ENCODE assay signal across 8 cellular contexts in the genomic region with DNA sequence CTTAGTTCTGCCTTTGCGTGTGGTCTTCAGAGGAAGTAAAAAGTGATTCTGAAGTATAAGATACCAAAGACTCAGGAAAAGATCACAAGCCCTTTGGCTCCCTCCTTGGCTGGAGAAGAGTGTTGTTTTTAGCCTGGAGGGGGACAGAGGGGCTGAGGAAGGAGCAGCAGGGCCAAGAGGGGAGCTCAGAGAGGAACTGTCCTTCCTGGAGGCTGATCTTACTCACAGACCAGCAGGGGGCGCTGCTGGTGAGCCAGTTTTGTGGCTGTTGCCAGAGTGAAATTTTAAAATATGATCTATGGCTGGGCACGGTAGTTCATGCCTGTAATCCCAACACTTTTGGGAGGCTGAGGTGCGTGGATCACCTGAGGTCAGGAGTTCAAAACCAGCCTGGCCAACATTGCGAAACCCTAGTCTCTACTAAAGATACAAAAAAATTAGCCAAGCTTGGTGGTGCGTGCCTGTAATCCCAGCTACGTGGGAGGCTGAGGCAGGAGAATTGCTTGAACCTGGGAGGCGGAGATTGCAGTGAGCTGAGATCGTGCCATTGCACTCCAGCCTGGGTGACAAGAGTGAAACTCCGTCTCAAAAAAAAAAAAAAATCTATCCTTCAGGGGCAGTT.
A peak's percentile ranks its signal among the peaks of the same experiment; 100 is the strongest.
DNase-seq lines count a peak whose midpoint lies in the region; ATAC-seq and TF ChIP-seq lines count a peak whose summit lies in the region.
"Not testable (repeated sequence)": the region's sequence is repeated elsewhere in the genome, so short reads cannot be mapped to it uniquely, and the experiment has no call there.

No MANE protein-coding gene starts in this region.

- intact Hi-C loops in CD8-positive, alpha-beta T cell (cut with DNase I, micrococcal nuclease): not testable (repeated sequence)
- intact Hi-C loops in naive thymus-derived CD4-positive, alpha-beta T cell (cut with micrococcal nuclease): loop anchor here in 1 of 2 donors (5.0 kb wide), 1 partner anchor 50 kb away; no protein-coding TSS in a partner anchor

- peaks cover 11% of the 10 kb centered on the region for H3K4me1 Mint-ChIP-seq in CD8-positive, alpha-beta T cell (ENCODE audit: low read depth)
- peaks cover 0 to 12% (median 5%) of the 10 kb centered on the region in 7 donors for H3K4me1 Mint-ChIP-seq in naive thymus-derived CD4-positive, alpha-beta T cell

- ATAC-seq in CD8-positive, alpha-beta T cell: peak; percentile 58
- peak; percentile 52 to 54 for ATAC-seq in activated naive CD4-positive, alpha-beta T cell treated with anti-CD3 and anti-CD28 coated beads, Interleukin-2, amount 50 U/mL, for 72 hours
- peak; percentile 64 for ATAC-seq in naive thymus-derived CD4-positive, alpha-beta T cell

- not testable (repeated sequence) for H3K27me3 Mint-ChIP-seq in CD8-positive, alpha-beta T cell (ENCODE audit: low read depth); naive thymus-derived CD4-positive, alpha-beta T cell

- peaks cover 60% of the 10 kb centered on the region for H3K36me3 ChIP-seq in CD8-positive, alpha-beta T cell (ENCODE audit: insufficient read depth, low read length)
- H3K36me3 ChIP-seq in HAP-1 (replicated peaks); WERI-Rb-1: not testable (repeated sequence)
- H3K36me3 ChIP-seq in naive thymus-derived CD4-positive, alpha-beta T cell (ENCODE audit: control insufficient read depth in 2 of 3, insufficient read depth in 3 of 3, low read length in 3 of 3): peaks cover 0 to 90% (median 13%) of the 10 kb centered on the region in 3 experiments

- in situ Hi-C loops in HAP-1 (cut with MboI; ENCODE audit: low sequenced_read_pairs): not testable (repeated sequence)

- H3K36me3 Mint-ChIP-seq in CD8-positive, alpha-beta T cell: peaks cover 77% of the 10 kb centered on the region
- H3K36me3 Mint-ChIP-seq in activated naive CD4-positive, alpha-beta T cell treated with anti-CD3 and anti-CD28 coated beads, Interleukin-2, amount 50 U/mL, for 72 hours: not testable (repeated sequence)
- H3K36me3 Mint-ChIP-seq in naive thymus-derived CD4-positive, alpha-beta T cell: peaks cover 0 to 59% (median 17%) of the 10 kb centered on the region in 5 donors

- POLR2A ChIA-PET in CD8-positive, alpha-beta T cell (lab: Charles Lee): interaction anchor here (0.6 to 0.7 kb wide), 2 partner anchors 50 to 54 kb away, joined by 3 read pairs; no protein-coding TSS in a partner anchor
- POLR2A ChIA-PET in naive thymus-derived CD4-positive, alpha-beta T cell (lab: Charles Lee): not testable (repeated sequence)

- peak; percentile 80 for TF ChIP-seq CTCF in CD8-positive, alpha-beta T cell (IDR thresholded peaks at IDR 0.05)
- peak; percentile 86 for TF ChIP-seq CTCF in WERI-Rb-1 (IDR thresholded peaks at IDR 0.05; ENCODE audit: low read depth, low read length)
- peak; percentile 75 for TF ChIP-seq CTCF in fibroblast of the aortic adventitia (IDR thresholded peaks at IDR 0.05; ENCODE audit: insufficient read depth, low read length)

- not testable (repeated sequence) for H3K27me3 ChIP-seq in CD8-positive, alpha-beta T cell (ENCODE audit: insufficient read depth, low read length); HAP-1 (ENCODE audit: low read depth); WERI-Rb-1 (ENCODE audit: insufficient read depth, low read depth, severe bottlenecking); naive thymus-derived CD4-positive, alpha-beta T cell (ENCODE audit: control insufficient read depth in 2 of 2, insufficient read depth in 2 of 2, low read length in 2 of 2)

- H3K27ac Mint-ChIP-seq in CD8-positive, alpha-beta T cell: not testable (repeated sequence)
- H3K27ac Mint-ChIP-seq in activated naive CD4-positive, alpha-beta T cell treated with anti-CD3 and anti-CD28 coated beads, Interleukin-2, amount 50 U/mL, for 72 hours: peak overlapping the region in 1 of 2 donors; percentile 28
- peak overlapping the region in 4 of 9 donors; percentile 7 to 62 (median 38) for H3K27ac Mint-ChIP-seq in naive thymus-derived CD4-positive, alpha-beta T cell

- DNase-seq in CD8-positive, alpha-beta T cell: peak; percentile 23 to 74 (median 62)
- peak; percentile 47 to 79 for DNase-seq in HAP-1 (ENCODE audit: low spot score in 2 of 2)
- DNase-seq in NCI-H510A treated with DMSO at 0.1 percent for 48 hours (lab: John Stamatoyannopoulos, UW): peak; percentile 55
- peak; percentile 43 for DNase-seq in WERI-Rb-1
- DNase-seq in activated naive CD4-positive, alpha-beta T cell treated with anti-CD3 and anti-CD28 coated beads, Interleukin-2, amount 50 U/mL, for 72 hours (ENCODE audit: low spot score in 2 of 2): peak in 1 of 2 donors; percentile 71
- DNase-seq in fibroblast of the aortic adventitia (ENCODE audit: low read depth): peak; percentile 43
- peak; percentile 33 to 67 (median 54) for DNase-seq in naive thymus-derived CD4-positive, alpha-beta T cell
- peak; percentile 27 to 37 for DNase-seq in stimulated activated CD8-positive, alpha-beta memory T cell treated with anti-CD3 and anti-CD28 coated beads, Interleukin-7, amount 100 ng/mL, for 1 hour (ENCODE audit: low read depth in 2 of 2)

- not testable (repeated sequence) for H3K27ac ChIP-seq in CD8-positive, alpha-beta T cell (ENCODE audit: low read depth, low read length); WERI-Rb-1; naive thymus-derived CD4-positive, alpha-beta T cell (ENCODE audit: low read depth, low read length)

- not testable (repeated sequence) for H3K9me3 Mint-ChIP-seq in CD8-positive, alpha-beta T cell; activated naive CD4-positive, alpha-beta T cell treated with anti-CD3 and anti-CD28 coated beads, Interleukin-2, amount 50 U/mL, for 72 hours; naive thymus-derived CD4-positive, alpha-beta T cell

- H3K4me3 Mint-ChIP-seq in CD8-positive, alpha-beta T cell: not testable (repeated sequence)
- H3K4me3 Mint-ChIP-seq in naive thymus-derived CD4-positive, alpha-beta T cell: peak overlapping the region in 4 of 10 donors; percentile 6 to 21 (median 17)

- not testable (repeated sequence) for H3K9me3 ChIP-seq in CD8-positive, alpha-beta T cell (ENCODE audit: low read length); HAP-1; WERI-Rb-1 (ENCODE audit: severe bottlenecking); naive thymus-derived CD4-positive, alpha-beta T cell (ENCODE audit: control insufficient read depth in 2 of 3, low read length in 3 of 3)

- not testable (repeated sequence) for H3K4me1 ChIP-seq in CD8-positive, alpha-beta T cell (ENCODE audit: insufficient read depth, low read length); HAP-1; naive thymus-derived CD4-positive, alpha-beta T cell (ENCODE audit: control insufficient read depth in 2 of 2, insufficient read depth in 2 of 2, low read length in 2 of 2)

- not testable (repeated sequence) for H3K4me3 ChIP-seq in CD8-positive, alpha-beta T cell (ENCODE audit: low read depth, low read length); HAP-1; WERI-Rb-1 (ENCODE audit: low read depth, low read length); fibroblast of the aortic adventitia (ENCODE audit: low read depth, low read length); naive thymus-derived CD4-positive, alpha-beta T cell (ENCODE audit: low read length)

- CTCF ChIA-PET in CD8-positive, alpha-beta T cell (lab: Charles Lee): interaction anchor here (0.5 to 4.9 kb wide), 21 partner anchors 9 to 233 kb away, joined by 3 to 68 read pairs (median 5); no protein-coding TSS in a partner anchor
- CTCF ChIA-PET in naive thymus-derived CD4-positive, alpha-beta T cell (lab: Charles Lee): interaction anchor here (0.7 to 2.1 kb wide), 6 partner anchors 9 to 76 kb away, joined by 3 to 6 read pairs (median 3); no protein-coding TSS in a partner anchor
